ENCODE assay signal across 8 cellular contexts in the genomic region with DNA sequence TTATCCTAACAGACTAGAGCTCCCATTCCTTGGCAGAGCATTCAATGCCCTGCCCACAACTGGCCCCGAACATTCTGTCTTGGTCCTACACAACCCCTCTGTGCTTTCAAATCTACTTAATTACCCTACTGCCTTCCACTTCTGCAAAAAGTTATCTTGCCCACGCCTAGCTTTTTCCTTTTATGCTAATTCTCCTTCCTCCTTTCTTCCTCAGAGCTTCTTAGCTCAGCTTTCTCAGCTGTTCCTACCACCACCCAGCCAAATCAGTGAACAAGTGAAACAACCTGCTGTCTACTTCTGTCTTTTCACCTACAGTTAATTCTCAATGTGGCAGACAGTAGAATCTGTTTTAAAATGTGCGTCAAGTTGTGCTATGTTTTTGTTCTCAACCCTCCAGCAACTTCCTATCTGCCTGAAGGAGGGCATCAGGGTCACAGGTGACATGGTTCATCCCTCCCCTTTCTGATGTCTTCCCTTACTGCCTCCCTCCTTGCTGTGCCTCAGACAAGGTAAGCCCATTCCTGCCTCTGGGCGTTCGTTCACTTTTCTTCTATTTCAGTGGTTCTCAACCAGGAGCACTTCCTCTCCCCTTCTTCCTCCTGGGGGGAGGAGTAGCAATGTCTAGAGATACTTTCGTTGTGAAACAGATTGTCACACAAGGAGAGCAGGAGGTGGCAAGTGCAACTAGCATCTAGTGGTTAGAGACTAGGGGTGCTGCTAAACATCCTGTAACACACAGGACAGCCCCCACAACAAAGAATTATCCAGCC. TPM values are rescaled to one million over a fixed set of nuclear protein-coding genes. Genes with fewer than 3 reads are reported as not detected.
DNase-seq lines count a peak whose midpoint lies in the region; ATAC-seq, FAIRE-seq and TF ChIP-seq lines count a peak whose summit lies in the region.

No MANE protein-coding gene starts in this region.

- 46 to 52% methylated on average over 6 of the region's 6 CpGs for WGBS in aorta, 2 donors

- no peaks in the 10 kb centered on the region for H3K27me3 ChIP-seq in aorta (ENCODE audit: control insufficient read depth in 1 of 2, insufficient read depth in 2 of 2, low read length in 1 of 2)

- no peaks in the 10 kb centered on the region for H3K36me3 ChIP-seq in aorta (ENCODE audit: control insufficient read depth in 1 of 2, insufficient read depth in 2 of 2, low read length in 1 of 2)

- FAIRE-seq in GM12891 (lab: Jason Lieb, UNC): peak; percentile 93

- H3K27me3 Mint-ChIP-seq in osteocyte (ENCODE audit: unreplicated experiment): no peaks in the 10 kb centered on the region

- DNase-seq in GM12891 (ENCODE audit: insufficient read length, low spot score) (no peak), osteocyte (ENCODE audit: extremely low spot score, unreplicated experiment) (no peak), HuH-7 (ENCODE audit: low spot score) (no peak), HPDE6-E6E7 (ENCODE audit: extremely low spot score) (no peak), aorta (no peak)
- peak; percentile 41 for DNase-seq in Jurkat, Clone E6-1 (ENCODE audit: low read depth, low spot score)
- DNase-seq in activated naive CD4-positive, alpha-beta T cell treated with anti-CD3 and anti-CD28 coated beads, Interleukin-2, amount 50 U/mL, for 72 hours (ENCODE audit: low spot score in 2 of 2): peak in 1 of 2 donors; percentile 21

- H3K4me3 Mint-ChIP-seq in osteocyte (ENCODE audit: unreplicated experiment): peak overlapping the region; percentile 10

- intact Hi-C loops in aorta (cut with DNase I): loop anchor here (5.0 kb wide), 2 partner anchors 39 to 54 kb away; a partner anchor contains a TSS

- peak overlapping the region; percentile 66 to 98 for H3K27ac Mint-ChIP-seq in activated naive CD4-positive, alpha-beta T cell treated with anti-CD3 and anti-CD28 coated beads, Interleukin-2, amount 50 U/mL, for 72 hours
- H3K27ac Mint-ChIP-seq in osteocyte (ENCODE audit: unreplicated experiment): no peak overlapping the region

- H3K27ac ChIP-seq in aorta (ENCODE audit: low read depth in 1 of 2, low read length in 2 of 2): no peak overlapping the region

- H3K4me1 Mint-ChIP-seq in osteocyte (ENCODE audit: unreplicated experiment): peaks cover 19% of the 10 kb centered on the region

- TF ChIP-seq POLR2A in GM12891 (IDR thresholded peaks at IDR 0.05; ENCODE audit: low read depth, low read length): no peak

- H3K9me3 Mint-ChIP-seq in activated naive CD4-positive, alpha-beta T cell treated with anti-CD3 and anti-CD28 coated beads, Interleukin-2, amount 50 U/mL, for 72 hours: no peaks in the 10 kb centered on the region
- H3K9me3 Mint-ChIP-seq in osteocyte (ENCODE audit: unreplicated experiment): no peaks in the 10 kb centered on the region

- no peak for TF ChIP-seq CTCF in osteocyte (IDR thresholded peaks at IDR 0.05)

- H3K36me3 Mint-ChIP-seq in activated naive CD4-positive, alpha-beta T cell treated with anti-CD3 and anti-CD28 coated beads, Interleukin-2, amount 50 U/mL, for 72 hours: peaks cover 12 to 23% of the 10 kb centered on the region in 2 donors
- peaks cover 12% of the 10 kb centered on the region for H3K36me3 Mint-ChIP-seq in osteocyte (ENCODE audit: unreplicated experiment)

- no peaks in the 10 kb centered on the region for H3K4me1 ChIP-seq in aorta (ENCODE audit: control insufficient read depth in 1 of 2, insufficient read depth in 2 of 2, low read length in 2 of 2)

- ATAC-seq in GM21526 (IDR thresholded peaks at IDR 0.05; ENCODE audit: low FRiP score, unreplicated experiment) (peak; percentile 42), aorta (ENCODE audit: low FRiP score) (no peak)
- ATAC-seq in activated naive CD4-positive, alpha-beta T cell treated with anti-CD3 and anti-CD28 coated beads, Interleukin-2, amount 50 U/mL, for 72 hours: peak in 1 of 2 donors; percentile 16

- no peaks in the 10 kb centered on the region for H3K9me3 ChIP-seq in aorta (ENCODE audit: control insufficient read depth, low read length)

- H3K4me3 ChIP-seq in Jurkat, Clone E6-1 (ENCODE audit: low read length): peak overlapping the region; percentile 1; the same call in 1 of the 2 replicates
- peak overlapping the region in 1 of 2 donors; percentile 41 for H3K4me3 ChIP-seq in aorta (ENCODE audit: low read length in 2 of 2)

TF ChIP-seq in GM12891, 5 proteins besides CTCF, POLR2A, EP300 and RAD21:
- TF ChIP-seq SPI1 (IDR thresholded peaks at IDR 0.05; ENCODE audit: low read depth, low read length) (peak; percentile 81), POLR2AphosphoS5 (IDR thresholded peaks at IDR 0.05; ENCODE audit: low read depth, low read length) (no peak), POU2F2 (IDR thresholded peaks at IDR 0.05; ENCODE audit: low read depth, low read length) (peak; percentile 21; the same call in 1 of the 2 replicates), PAX5 (IDR thresholded peaks at IDR 0.05; ENCODE audit: insufficient read depth, low read length, severe bottlenecking) (no peak)
TF ChIP-seq in GM12891: peak in this region for 2.

RNA-seq across cellular contexts. Expression of a gene that starts 1.3 kb away (rescaled TPM):
- 24.8 TPM for polyA plus RNA-seq in GM12891 (2012; ENCODE audit: low read depth, missing spikeins)
- 48.1 TPM for polyA plus RNA-seq in Jurkat, Clone E6-1 (2012; ENCODE audit: insufficient read depth, insufficient read length)
- total RNA-seq in activated naive CD4-positive, alpha-beta T cell treated with anti-CD3 and anti-CD28 coated beads, Interleukin-2, amount 50 U/mL, for 72 hours: 10 to 100 TPM; 18.7 to 45.1 TPM
- total RNA-seq in osteocyte: 66.4 and 73.8 TPM in 2 replicates
- 10 to 100 TPM; 74.4 to 88.5 TPM for total RNA-seq in aorta
- polyA plus RNA-seq in aorta: 10 to 100 TPM; 78.9 to 81.1 TPM

RNA-seq across cellular contexts. Expression of a gene that starts 53.3 kb away (rescaled TPM):
- 17.0 TPM for polyA plus RNA-seq in GM12891 (2012; ENCODE audit: low read depth, missing spikeins)
- 19.7 TPM for polyA plus RNA-seq in Jurkat, Clone E6-1 (2012; ENCODE audit: insufficient read depth, insufficient read length)
- 100 to 1,000 TPM in 1 of 2 donors, 10 to 100 TPM in 1; 82.8 to 136 TPM for total RNA-seq in activated naive CD4-positive, alpha-beta T cell treated with anti-CD3 and anti-CD28 coated beads, Interleukin-2, amount 50 U/mL, for 72 hours
- total RNA-seq in osteocyte (39.7 and 45.6 TPM in 2 replicates), aorta (10 to 100 TPM; 38.0 to 59.3 TPM)
- 1 to 10 TPM; 6.0 to 9.9 TPM for polyA plus RNA-seq in aorta
